ENCODE assay signal across 13 cellular contexts in genomic region chr7:104922187-104923009, GRCh38.
DNase-seq lines count a peak whose midpoint lies in the region; ATAC-seq and TF ChIP-seq lines count a peak whose summit lies in the region.
"Had no signal": no experiment of that assay in that cellular context is flagged by ENCODE, and none has a peak within 500 bp of the region (broad histone marks: within the 10 kb centered on the region; RNA-seq: fewer than 3 reads in every experiment).

No MANE protein-coding gene starts in this region.

- H3K9me3 Mint-ChIP-seq in activated T-helper 17 cell treated with anti-CD3 and anti-CD28 coated beads, Interleukin-2, amount 50 U/mL, for 72 hours = no peaks in the 10 kb centered on the region
- H3K9me3 Mint-ChIP-seq in activated naive CD4-positive, alpha-beta T cell treated with anti-CD3 and anti-CD28 coated beads, Interleukin-2, amount 10 ng/mL, durations not matched to agents 7 days and 5 days = no peaks in the 10 kb centered on the region
- H3K9me3 Mint-ChIP-seq: activated CD4-positive, alpha-beta memory T cell treated with anti-CD3 and anti-CD28 coated beads, Interleukin-2, amount 10 ng/mL, durations not matched to agents 7 days and 5 days; immature natural killer cell; T-cell had no signal

- peak overlapping the region in 1 of 5 donors; percentile 54 for H3K9ac ChIP-seq in subcutaneous abdominal adipose tissue (ENCODE audit: low read length in 5 of 5)

- POLR2A ChIA-PET in HEK293 (lab: Yijun Ruan, JAX) = no interaction called here

- H3K27me3 Mint-ChIP-seq in activated T-helper 17 cell treated with anti-CD3 and anti-CD28 coated beads, Interleukin-2, amount 50 U/mL, for 72 hours = no peaks in the 10 kb centered on the region
- peaks cover 4% of the 10 kb centered on the region for H3K27me3 Mint-ChIP-seq in activated naive CD4-positive, alpha-beta T cell treated with anti-CD3 and anti-CD28 coated beads, Interleukin-2, amount 10 ng/mL, durations not matched to agents 7 days and 5 days

- no peak for TF ChIP-seq CTCF in HEK293 (tag by site-specific recombination; IDR thresholded peaks at IDR 0.05)

- no peak for ATAC-seq in activated T-helper 17 cell treated with anti-CD3 and anti-CD28 coated beads, Interleukin-2, amount 50 U/mL, for 72 hours (replicated peaks)
- peak; percentile 34 to 52 for ATAC-seq in right cardiac atrium

- no peaks in the 10 kb centered on the region for H3K4me1 Mint-ChIP-seq in activated T-helper 17 cell treated with anti-CD3 and anti-CD28 coated beads, Interleukin-2, amount 50 U/mL, for 72 hours
- peaks cover 4% of the 10 kb centered on the region for H3K4me1 Mint-ChIP-seq in activated naive CD4-positive, alpha-beta T cell treated with anti-CD3 and anti-CD28 coated beads, Interleukin-2, amount 10 ng/mL, durations not matched to agents 7 days and 5 days

- no peaks in the 10 kb centered on the region for H3K27me3 ChIP-seq in right cardiac atrium (ENCODE audit: control insufficient read depth, insufficient read depth)
- H3K27me3 ChIP-seq in subcutaneous abdominal adipose tissue (ENCODE audit: control insufficient read depth in 5 of 5, insufficient read depth in 4 of 5, low read length in 5 of 5) = no peaks in the 10 kb centered on the region
- H3K27me3 ChIP-seq: MG63, thyroid gland had no signal

- H3K4me3 ChIP-seq in HEK293 (ENCODE audit: low read depth, low read length) = no peak overlapping the region
- H3K4me3 ChIP-seq in right cardiac atrium (ENCODE audit: low read length) = no peak overlapping the region
- no peak overlapping the region for H3K4me3 ChIP-seq in subcutaneous abdominal adipose tissue (ENCODE audit: low read depth in 1 of 5, low read length in 5 of 5)
- H3K4me3 ChIP-seq: MG63, thyroid gland had no signal

- peak overlapping the region; percentile 34 for H3K4me3 Mint-ChIP-seq in activated T-helper 17 cell treated with anti-CD3 and anti-CD28 coated beads, Interleukin-2, amount 50 U/mL, for 72 hours
- no peak overlapping the region for H3K4me3 Mint-ChIP-seq in activated naive CD4-positive, alpha-beta T cell treated with anti-CD3 and anti-CD28 coated beads, Interleukin-2, amount 10 ng/mL, durations not matched to agents 7 days and 5 days
- H3K4me3 Mint-ChIP-seq: activated CD4-positive, alpha-beta memory T cell treated with anti-CD3 and anti-CD28 coated beads, Interleukin-2, amount 10 ng/mL, durations not matched to agents 7 days and 5 days; immature natural killer cell; T-cell had no signal

- no peaks in the 10 kb centered on the region for H3K36me3 Mint-ChIP-seq in activated T-helper 17 cell treated with anti-CD3 and anti-CD28 coated beads, Interleukin-2, amount 50 U/mL, for 72 hours (ENCODE audit: low read depth)
- no peaks in the 10 kb centered on the region for H3K36me3 Mint-ChIP-seq in activated naive CD4-positive, alpha-beta T cell treated with anti-CD3 and anti-CD28 coated beads, Interleukin-2, amount 10 ng/mL, durations not matched to agents 7 days and 5 days
- H3K36me3 Mint-ChIP-seq: immature natural killer cell, T-cell had no signal

- H3K27ac Mint-ChIP-seq in activated T-helper 17 cell treated with anti-CD3 and anti-CD28 coated beads, Interleukin-2, amount 50 U/mL, for 72 hours = peak overlapping the region; percentile 39
- H3K27ac Mint-ChIP-seq in activated naive CD4-positive, alpha-beta T cell treated with anti-CD3 and anti-CD28 coated beads, Interleukin-2, amount 10 ng/mL, durations not matched to agents 7 days and 5 days = no peak overlapping the region
- H3K27ac Mint-ChIP-seq: activated CD4-positive, alpha-beta memory T cell treated with anti-CD3 and anti-CD28 coated beads, Interleukin-2, amount 10 ng/mL, durations not matched to agents 7 days and 5 days had no signal

- DNase-seq in right cardiac atrium (no peak), NCI-H2081 (lab: John Stamatoyannopoulos, UW) (no peak), NCI-H345 (lab: John Stamatoyannopoulos, UW) (no peak)
- DNase-seq in activated naive CD4-positive, alpha-beta T cell treated with anti-CD3 and anti-CD28 coated beads, Interleukin-2, amount 10 ng/mL, durations not matched to agents 7 days and 5 days = no peak
- DNase-seq in activated naive CD4-positive, alpha-beta T cell treated with anti-CD3 and anti-CD28 coated beads, Interleukin-2, amount 50 U/mL, for 16 hours = no peak

- H3K36me3 ChIP-seq in HEK293 (ENCODE audit: control insufficient read depth in 2 of 2, insufficient read depth in 1 of 2, low read length in 2 of 2) (no peaks in the 10 kb centered on the region), subcutaneous abdominal adipose tissue (ENCODE audit: control insufficient read depth in 5 of 5, insufficient read depth in 5 of 5, low read length in 5 of 5) (no peaks in the 10 kb centered on the region)
- H3K36me3 ChIP-seq: MG63, thyroid gland had no signal

- intact Hi-C loops in right cardiac atrium (cut with DNase I) = loop anchor here in 1 of 4 donors (5.0 kb wide), 1 partner anchor 40 kb away; no protein-coding TSS in a partner anchor

- H3K9me3 ChIP-seq in HEK293 (ENCODE audit: control insufficient read depth, insufficient read depth, low read depth, low read length) = no peaks in the 10 kb centered on the region
- H3K9me3 ChIP-seq in right cardiac atrium (ENCODE audit: control insufficient read depth, low read length) = no peaks in the 10 kb centered on the region
- no peaks in the 10 kb centered on the region for H3K9me3 ChIP-seq in subcutaneous abdominal adipose tissue (ENCODE audit: control insufficient read depth in 5 of 5, low read length in 5 of 5)
- H3K9me3 ChIP-seq: MG63, thyroid gland had no signal

- CTCF ChIA-PET in HEK293 (lab: Yijun Ruan, JAX) = interaction anchor here (0.5 to 2.6 kb wide), 17 partner anchors 12 to 1402 kb away, joined by 3 to 11 read pairs (median 4); partner anchors contain the start of gene RINT1
- CTCF ChIA-PET in activated naive CD4-positive, alpha-beta T cell treated with anti-CD3 and anti-CD28 coated beads, Interleukin-2, amount 10 ng/mL, durations not matched to agents 7 days and 5 days (lab: Charles Lee) = interaction anchor here (0.7 to 8.4 kb wide), 13 partner anchors 17 to 669 kb away, joined by 3 to 64 read pairs (median 4); no protein-coding TSS in a partner anchor

- H3K27ac ChIP-seq in HEK293 (ENCODE audit: extremely low read depth, low read depth, low read length) (no peak overlapping the region), right cardiac atrium (ENCODE audit: low read length) (peak overlapping the region; percentile 26), subcutaneous abdominal adipose tissue (ENCODE audit: low read depth, low read length) (peak overlapping the region; percentile 21)

- H3K4me1 ChIP-seq in HEK293 (ENCODE audit: control insufficient read depth, insufficient read depth, low read length) (no peaks in the 10 kb centered on the region), right cardiac atrium (ENCODE audit: control insufficient read depth, insufficient read depth, low read length) (peaks cover 2% of the 10 kb centered on the region), subcutaneous abdominal adipose tissue (ENCODE audit: control insufficient read depth in 5 of 5, insufficient read depth in 5 of 5, low read length in 5 of 5) (peaks cover 4 to 14% (median 13%) of the 10 kb centered on the region in 5 donors)

- WGBS in right cardiac atrium = 49% methylated on average over 5 of the region's 5 CpGs

TF ChIP-seq in HEK293, 187 proteins besides CTCF, POLR2A, EP300 and RAD21 (continues in another document):
- TF ChIP-seq ZBTB8A (tag by site-specific recombination; IDR thresholded peaks at IDR 0.05) (0 out of 2 replicates have a peak, but pooled peaks have one; percentile 12), FEZF1 (tag by site-specific recombination; IDR thresholded peaks at IDR 0.05) (no peak), ZNF843 (tag by site-specific recombination; IDR thresholded peaks at IDR 0.05) (no peak), ZNF2 (tag by site-specific recombination; IDR thresholded peaks at IDR 0.05) (no peak), ZSCAN4 (tag by site-specific recombination; IDR thresholded peaks at IDR 0.05) (no peak), ZBTB17 (tag by site-specific recombination; IDR thresholded peaks at IDR 0.05) (no peak), ZNF660 (tag by site-specific recombination; IDR thresholded peaks at IDR 0.05) (no peak; the same call in 1 of the 2 replicates), TCF7L2 (IDR thresholded peaks at IDR 0.05; ENCODE audit: borderline replicate concordance, low read depth, low read length) (no peak), ZNF184 (tag by site-specific recombination; IDR thresholded peaks at IDR 0.05) (0 out of 2 replicates have a peak, but pooled peaks have one; percentile 34)
